In the genomic region with DNA sequence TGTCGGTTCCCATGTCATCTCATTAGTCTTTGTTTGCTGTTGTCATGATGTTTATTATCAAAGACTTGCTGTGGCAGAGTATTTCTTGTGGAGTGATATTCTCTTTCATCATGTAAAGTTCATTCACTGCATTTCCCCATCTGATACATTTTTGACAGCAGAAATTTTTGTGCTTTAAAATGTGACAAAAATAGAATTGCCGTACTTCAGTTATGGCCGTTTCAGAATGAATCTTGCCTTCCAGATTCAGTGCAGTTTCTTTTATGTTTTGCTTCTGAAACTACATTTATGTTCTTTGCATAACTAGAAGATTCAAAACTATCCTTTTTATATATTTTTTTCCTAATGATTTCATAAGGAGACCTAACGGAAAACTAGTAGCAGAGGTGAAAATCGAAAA, we compare ENCODE assay signal across 12 cellular contexts. TPM values are rescaled to one million over a fixed set of nuclear protein-coding genes. Genes with fewer than 3 reads are reported as not detected.
A peak's percentile ranks its signal among the peaks of the same experiment; 100 is the strongest.
DNase-seq lines count a peak whose midpoint lies in the region; ATAC-seq lines count a peak whose summit lies in the region.
"Had no signal": no experiment of that assay in that cellular context is flagged by ENCODE, and none has a peak within 500 bp of the region (broad histone marks: within the 10 kb centered on the region; RNA-seq: fewer than 3 reads in every experiment).

No MANE protein-coding gene starts in this region.

- H3K23ac ChIP-seq in mesenchymal stem cell (ENCODE audit: low read length in 2 of 2), result no peak overlapping the region

- no peak for DNase-seq in activated CD4-positive, alpha-beta T cell treated with anti-CD3 and anti-CD28 coated beads, Interleukin-2, amount 10 ng/mL, durations not matched to agents 24 days and 14 days
- DNase-seq in activated CD4-positive, alpha-beta T cell treated with anti-CD3 and anti-CD28 coated beads, Interleukin-2, amount 50 U/mL, for 1 hour, result no peak
- no peak for DNase-seq in mesenchymal stem cell
- no peak for DNase-seq in sciatic nerve (ENCODE audit: low spot score)
- no peak for DNase-seq in GOT3 (lab: John Stamatoyannopoulos, UW)
- no peak for DNase-seq in SIG-M5 treated with dmso at 0.1 percent for 504 hours (lab: John Stamatoyannopoulos, UW; ENCODE audit: unreplicated experiment)
- DNase-seq: nucleus accumbens, transverse colon had no signal

- no peak overlapping the region for H2BK12ac ChIP-seq in mesenchymal stem cell (ENCODE audit: low read length in 2 of 2)

- ATAC-seq in GM21528 (IDR thresholded peaks at IDR 0.05; ENCODE audit: low FRiP score, unreplicated experiment) (peak; percentile 33), HG03432 (IDR thresholded peaks at IDR 0.05; ENCODE audit: unreplicated experiment) (peak; percentile 36), sciatic nerve (no peak)

- no peak overlapping the region for H4K91ac ChIP-seq in mesenchymal stem cell (ENCODE audit: low read length)

- H2AFZ ChIP-seq in mesenchymal stem cell (ENCODE audit: low read depth, low read length), result no peak overlapping the region

- WGBS in mesenchymal stem cell, result 100% methylated on average over 1 of the region's 5 CpGs

- no peak overlapping the region for H3K14ac ChIP-seq in mesenchymal stem cell (ENCODE audit: low read length in 2 of 2)

- no peak overlapping the region for H3K4ac ChIP-seq in mesenchymal stem cell (ENCODE audit: low read depth in 1 of 2, low read length in 2 of 2)

- no peak overlapping the region for H2BK15ac ChIP-seq in mesenchymal stem cell (ENCODE audit: low read depth, poor library complexity, severe bottlenecking)

- peak overlapping the region; percentile 81 for H3K4me3 Mint-ChIP-seq in activated CD4-positive, alpha-beta T cell treated with anti-CD3 and anti-CD28 coated beads, Interleukin-2, amount 10 ng/mL, durations not matched to agents 24 days and 14 days

- H3K9ac ChIP-seq in mesenchymal stem cell (ENCODE audit: low read length), result peak overlapping the region; percentile 3

- H4K8ac ChIP-seq in mesenchymal stem cell (ENCODE audit: low read length), result no peak overlapping the region

- no peaks in the 10 kb centered on the region for H3K9me3 ChIP-seq in mesenchymal stem cell (ENCODE audit: control insufficient read depth, low read length)
- H3K9me3 ChIP-seq: transverse colon had no signal

- H3K79me1 ChIP-seq in mesenchymal stem cell (replicated peaks; ENCODE audit: low read length, poor library complexity, severe bottlenecking), result peaks cover 3% of the 10 kb centered on the region

- peaks cover 15 to 68% of the 10 kb centered on the region in 2 experiments for H3K36me3 ChIP-seq in mesenchymal stem cell (ENCODE audit: control insufficient read depth in 1 of 2, insufficient read depth in 2 of 2, low read depth in 1 of 2, low read length in 2 of 2)
- H3K36me3 ChIP-seq: transverse colon had no signal

- no peak overlapping the region for H3K4me3 ChIP-seq in mesenchymal stem cell (ENCODE audit: insufficient read depth in 1 of 2, low read depth in 1 of 2, low read length in 2 of 2)
- H3K4me3 ChIP-seq: transverse colon had no signal

- no peaks in the 10 kb centered on the region for H3K4me1 ChIP-seq in mesenchymal stem cell (ENCODE audit: control insufficient read depth, insufficient read depth, low read depth, low read length)
- H3K4me1 ChIP-seq: transverse colon had no signal

- no peaks in the 10 kb centered on the region for H3K9me3 Mint-ChIP-seq in activated CD4-positive, alpha-beta T cell treated with anti-CD3 and anti-CD28 coated beads, Interleukin-2, amount 10 ng/mL, durations not matched to agents 24 days and 14 days

- peaks cover 24% of the 10 kb centered on the region for H3K4me1 Mint-ChIP-seq in activated CD4-positive, alpha-beta T cell treated with anti-CD3 and anti-CD28 coated beads, Interleukin-2, amount 10 ng/mL, durations not matched to agents 24 days and 14 days

- H2BK120ac ChIP-seq in mesenchymal stem cell (ENCODE audit: low read depth, low read length), result no peak overlapping the region

- H3K18ac ChIP-seq in mesenchymal stem cell (ENCODE audit: low read depth in 1 of 2, low read length in 2 of 2), result no peak overlapping the region

- H3K27me3 ChIP-seq in mesenchymal stem cell (ENCODE audit: control insufficient read depth in 1 of 2, insufficient read depth in 1 of 2, low read length in 2 of 2), result peaks cover 0 to 17% of the 10 kb centered on the region in 2 experiments
- H3K27me3 ChIP-seq: transverse colon had no signal

- peak overlapping the region; percentile 97 for H3K27ac Mint-ChIP-seq in activated CD4-positive, alpha-beta T cell treated with anti-CD3 and anti-CD28 coated beads, Interleukin-2, amount 10 ng/mL, durations not matched to agents 24 days and 14 days

- peaks cover 61% of the 10 kb centered on the region for H3K36me3 Mint-ChIP-seq in activated CD4-positive, alpha-beta T cell treated with anti-CD3 and anti-CD28 coated beads, Interleukin-2, amount 10 ng/mL, durations not matched to agents 24 days and 14 days (ENCODE audit: low read depth)

- no peak overlapping the region for H3K4me2 ChIP-seq in mesenchymal stem cell (ENCODE audit: low read length, poor library complexity, severe bottlenecking)

- H2BK5ac ChIP-seq in mesenchymal stem cell (ENCODE audit: low read depth, low read length, poor library complexity, severe bottlenecking), result no peak overlapping the region

- intact Hi-C loops in activated CD4-positive, alpha-beta T cell treated with anti-CD3 and anti-CD28 coated beads, Interleukin-2, amount 10 ng/mL, durations not matched to agents 24 days and 14 days (cut with micrococcal nuclease), result loop anchor here (5.0 kb wide), 3 partner anchors 102 to 577 kb away; a partner anchor contains a TSS
- intact Hi-C loops in sciatic nerve (cut with DNase I), result no loop called here

- H2AK5ac ChIP-seq in mesenchymal stem cell (ENCODE audit: low read length, severe bottlenecking), result no peak overlapping the region

- no peaks in the 10 kb centered on the region for H3K27me3 Mint-ChIP-seq in activated CD4-positive, alpha-beta T cell treated with anti-CD3 and anti-CD28 coated beads, Interleukin-2, amount 10 ng/mL, durations not matched to agents 24 days and 14 days

- no peak overlapping the region for H3K27ac ChIP-seq in mesenchymal stem cell (ENCODE audit: low read length, poor library complexity, severe bottlenecking)
- H3K27ac ChIP-seq: transverse colon had no signal

RNA-seq across cellular contexts. Expression of a gene that starts 10.0 kb away (rescaled TPM):
- 71.4 and 73.6 TPM in 2 replicates for total RNA-seq in activated CD4-positive, alpha-beta T cell treated with anti-CD3 and anti-CD28 coated beads, Interleukin-2, amount 10 ng/mL, durations not matched to agents 24 days and 14 days
- polyA plus RNA-seq in mesenchymal stem cell (2013, experiment 1 of 2), result 8.2 TPM
- 8.3 TPM for polyA plus RNA-seq in mesenchymal stem cell (2013, experiment 2 of 2)
- total RNA-seq in sciatic nerve, result 9.5 TPM

RNA-seq across cellular contexts. Expression of a gene that starts 44.0 kb away (rescaled TPM):
- total RNA-seq in activated CD4-positive, alpha-beta T cell treated with anti-CD3 and anti-CD28 coated beads, Interleukin-2, amount 10 ng/mL, durations not matched to agents 24 days and 14 days, result not detected in 2 replicates
- polyA plus RNA-seq in mesenchymal stem cell (2013, experiment 1 of 2), result 0.03 TPM
- 0.05 TPM for polyA plus RNA-seq in mesenchymal stem cell (2013, experiment 2 of 2)
- total RNA-seq in sciatic nerve, result not detected
- total RNA-seq: G401, H4 had no signal
